Comparison of ENCODE assay signal across 17 cellular contexts in the genomic region with DNA sequence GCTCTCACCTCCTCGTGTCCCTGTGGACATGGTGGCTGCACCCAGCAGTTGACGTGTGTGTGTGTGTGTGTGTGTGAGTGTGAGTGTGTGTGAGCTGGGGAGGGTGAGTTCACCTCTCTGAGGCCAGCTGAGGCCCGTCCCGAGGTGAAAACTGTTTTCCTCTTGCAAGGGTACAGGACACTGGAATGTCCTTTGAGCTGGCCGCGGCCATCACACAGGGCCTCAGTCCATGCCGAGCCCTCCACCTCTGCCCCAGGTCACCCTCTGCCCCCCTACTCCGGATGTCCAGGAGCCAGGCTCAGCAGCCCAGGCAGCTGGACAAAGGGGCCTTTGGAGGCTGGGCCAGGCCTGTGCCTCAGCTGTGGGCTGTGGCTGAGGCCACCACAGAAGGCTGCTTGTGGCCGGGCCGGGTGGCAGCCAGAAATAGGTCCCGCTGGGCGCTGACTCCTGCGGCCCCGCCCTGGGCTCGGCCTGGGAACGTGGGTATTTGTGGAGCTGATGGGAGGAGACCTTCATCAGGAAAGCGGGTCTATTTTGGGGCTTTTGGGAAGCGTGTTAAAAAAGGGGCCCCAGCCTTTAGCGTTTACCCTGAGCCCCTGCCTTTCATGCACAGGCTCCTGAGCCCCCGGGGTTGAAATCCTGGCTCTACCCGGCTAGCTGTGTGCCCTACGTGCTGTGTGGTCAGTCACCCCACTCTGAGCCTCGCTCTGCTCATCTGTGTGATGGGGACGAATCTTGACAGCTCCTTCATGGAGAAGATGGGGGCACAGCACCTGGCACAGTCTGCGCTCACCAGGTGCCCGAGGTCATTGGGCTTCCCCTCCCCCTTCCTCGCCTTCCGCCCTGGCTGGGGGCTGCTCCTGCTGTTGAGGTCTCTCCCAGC.
DNase-seq lines count a peak whose midpoint lies in the region; ATAC-seq lines count a peak whose summit lies in the region.
"Had no signal": no experiment of that assay in that cellular context is flagged by ENCODE, and none has a peak within 500 bp of the region (broad histone marks: within the 10 kb centered on the region; RNA-seq: fewer than 3 reads in every experiment).

No MANE protein-coding gene starts in this region.

- H3K36me3 Mint-ChIP-seq in T-helper 2 cell treated with Interferon-gamma antibody and Interleukin-4, amounts not matched to agents 5 μg/mL and 100 μg/mL, for 36 hours (ENCODE audit: low read depth): no peaks in the 10 kb centered on the region
- H3K36me3 Mint-ChIP-seq: activated naive CD4-positive, alpha-beta T cell treated with anti-CD3 and anti-CD28 coated beads, Interleukin-2, amount 50 U/mL, for 72 hours; naive B cell had no signal

- H3K27ac Mint-ChIP-seq in T-helper 2 cell treated with Interferon-gamma antibody and Interleukin-4, amounts not matched to agents 5 μg/mL and 100 μg/mL, for 36 hours: no peak overlapping the region
- H3K27ac Mint-ChIP-seq: activated naive CD4-positive, alpha-beta T cell treated with anti-CD3 and anti-CD28 coated beads, Interleukin-2, amount 50 U/mL, for 72 hours; dendritic cell treated with granulocyte-macrophage colony-stimulating factor and Interleukin-4, amounts not matched to agents 40 ng/mL and 50 ng/mL, for 4 days; naive B cell had no signal

- intact Hi-C loops in posterior cingulate gyrus (cut with DNase I): loop anchor here (10.0 kb wide), 1 partner anchor 48 kb away; no protein-coding TSS in a partner anchor

- no peak overlapping the region for H3K4me3 Mint-ChIP-seq in T-helper 2 cell treated with Interferon-gamma antibody and Interleukin-4, amounts not matched to agents 5 μg/mL and 100 μg/mL, for 36 hours
- H3K4me3 Mint-ChIP-seq: dendritic cell treated with granulocyte-macrophage colony-stimulating factor and Interleukin-4, amounts not matched to agents 40 ng/mL and 50 ng/mL, for 4 days; naive B cell had no signal

- H3K27me3 Mint-ChIP-seq in T-helper 2 cell treated with Interferon-gamma antibody and Interleukin-4, amounts not matched to agents 5 μg/mL and 100 μg/mL, for 36 hours (ENCODE audit: low read depth): peaks cover 20% of the 10 kb centered on the region

- no peaks in the 10 kb centered on the region for H3K9me3 Mint-ChIP-seq in T-helper 2 cell treated with Interferon-gamma antibody and Interleukin-4, amounts not matched to agents 5 μg/mL and 100 μg/mL, for 36 hours
- H3K9me3 Mint-ChIP-seq: activated naive CD4-positive, alpha-beta T cell treated with anti-CD3 and anti-CD28 coated beads, Interleukin-2, amount 50 U/mL, for 72 hours; dendritic cell treated with granulocyte-macrophage colony-stimulating factor and Interleukin-4, amounts not matched to agents 40 ng/mL and 50 ng/mL, for 4 days had no signal

- ATAC-seq in HG02588 (IDR thresholded peaks at IDR 0.05; ENCODE audit: unreplicated experiment) (no peak), GM21515 (IDR thresholded peaks at IDR 0.05; ENCODE audit: unreplicated experiment) (no peak)
- ATAC-seq: activated naive CD4-positive, alpha-beta T cell treated with anti-CD3 and anti-CD28 coated beads, Interleukin-2, amount 50 U/mL, for 72 hours had no signal

- peak overlapping the region; percentile 90 for H3K27ac ChIP-seq in caudate nucleus (ENCODE audit: low read depth, low read length)
- H3K27ac ChIP-seq: SJSA1 had no signal

- DNase-seq in Ammon's horn (ENCODE audit: low spot score) (peak; percentile 82), caudate nucleus (lab: John Stamatoyannopoulos, UW) (peak in 52 of 61 donors; percentile 10 to 82 (median 56)), hypothalamus (lab: John Stamatoyannopoulos, UW) (peak in 36 of 51 donors; percentile 10 to 79 (median 48)), posterior cingulate gyrus (peak; percentile 54 to 97 (median 67)), NCI-H1417 treated with DMSO at 0.1 percent for 48 hours (lab: John Stamatoyannopoulos, UW) (no peak)
- no peak for DNase-seq in T-helper 2 cell treated with Interferon-gamma antibody and Interleukin-4, amounts not matched to agents 5 μg/mL and 100 μg/mL, for 36 hours (ENCODE audit: low spot score)
- DNase-seq: COR-L47; GF-D8; naive B cell; NCI-H1694; stimulated activated CD4-positive, alpha-beta T cell treated with anti-CD3 and anti-CD28 coated beads, Interleukin-12 subunit alpha, Interleukin-12 subunit beta, amount 100 ng/mL, for 4 hours; trophoblast cell had no signal

- peaks cover 5% of the 10 kb centered on the region for H3K4me1 Mint-ChIP-seq in T-helper 2 cell treated with Interferon-gamma antibody and Interleukin-4, amounts not matched to agents 5 μg/mL and 100 μg/mL, for 36 hours (ENCODE audit: low read depth)

Comparison
In these comparisons a context has a peak if more than half of its experiments do, and no peak if none do; other contexts are left out.
1. DNase-seq: peak in Ammon's horn (single experiment), caudate nucleus (52 of 61), hypothalamus (36 of 51) and posterior cingulate gyrus (10 of 10); none in T-helper 2 cell treated with Interferon-gamma antibody and Interleukin-4, amounts not matched to agents 5 μg/mL and 100 μg/mL, for 36 hours (single experiment) and NCI-H1417 treated with DMSO at 0.1 percent for 48 hours (single experiment).